8 cellular contexts compared by ENCODE assay signal in genomic region chr2:25042321-25043240, GRCh38. TPM values are rescaled to one million over a fixed set of nuclear protein-coding genes. Genes with fewer than 3 reads are reported as not detected.
DNase-seq lines count a peak whose midpoint lies in the region; ATAC-seq lines count a peak whose summit lies in the region.

No MANE protein-coding gene starts in this region.

- H2BK5ac ChIP-seq in trophoblast cell (ENCODE audit: low read depth, low read length, poor library complexity) = no peak overlapping the region

- no peak for ATAC-seq in activated naive CD8-positive, alpha-beta T cell treated with anti-CD3 and anti-CD28 coated beads, Interleukin-2, amount 10 ng/mL, durations not matched to agents 7 days and 5 days (ENCODE audit: low read depth)
- ATAC-seq in left ventricle myocardium superior = peak; percentile 49

- H3K27ac Mint-ChIP-seq in activated naive CD8-positive, alpha-beta T cell treated with anti-CD3 and anti-CD28 coated beads, Interleukin-2, amount 10 ng/mL, durations not matched to agents 7 days and 5 days = no peak overlapping the region

- H3K79me2 ChIP-seq in trophoblast cell (ENCODE audit: control insufficient read depth, insufficient read depth, low read length, poor library complexity) = peaks cover 2% of the 10 kb centered on the region

- no peak overlapping the region for H3K23ac ChIP-seq in trophoblast cell (ENCODE audit: low read length)

- H2AK5ac ChIP-seq in trophoblast cell (ENCODE audit: low read length) = no peak overlapping the region

- peaks cover 24% of the 10 kb centered on the region for H3K4me1 Mint-ChIP-seq in activated naive CD8-positive, alpha-beta T cell treated with anti-CD3 and anti-CD28 coated beads, Interleukin-2, amount 10 ng/mL, durations not matched to agents 7 days and 5 days

- intact Hi-C loops in left ventricle myocardium superior (cut with micrococcal nuclease) = no loop called here

- H3K4ac ChIP-seq in trophoblast cell (ENCODE audit: low read depth, low read length) = no peak overlapping the region

- H4K12ac ChIP-seq in trophoblast cell (ENCODE audit: low read depth, low read length) = no peak overlapping the region

- no peak overlapping the region for H3K27ac ChIP-seq in trophoblast cell (ENCODE audit: low read depth, low read length)

- H4K91ac ChIP-seq in trophoblast cell (ENCODE audit: low read depth, low read length) = peak overlapping the region; percentile 40

- peaks cover 49% of the 10 kb centered on the region for H3K27me3 Mint-ChIP-seq in activated naive CD8-positive, alpha-beta T cell treated with anti-CD3 and anti-CD28 coated beads, Interleukin-2, amount 10 ng/mL, durations not matched to agents 7 days and 5 days

- in situ Hi-C loops in Caki2 (cut with HindIII; ENCODE audit: low pct_unique_long_range_greater_than_20kb, low sequenced_read_pairs) = no loop called here

- no peaks in the 10 kb centered on the region for H3K36me3 Mint-ChIP-seq in activated naive CD8-positive, alpha-beta T cell treated with anti-CD3 and anti-CD28 coated beads, Interleukin-2, amount 10 ng/mL, durations not matched to agents 7 days and 5 days

- H3K9me3 ChIP-seq in trophoblast cell (ENCODE audit: insufficient read depth, low read depth, low read length) = peaks cover 5% of the 10 kb centered on the region

- H2BK12ac ChIP-seq in trophoblast cell (ENCODE audit: low read length) = no peak overlapping the region

- peaks cover 3% of the 10 kb centered on the region for H3K79me1 ChIP-seq in trophoblast cell (ENCODE audit: low read length)

- no peaks in the 10 kb centered on the region for H3K36me3 ChIP-seq in trophoblast cell (ENCODE audit: control insufficient read depth in 1 of 2, insufficient read depth in 2 of 2, low read length in 2 of 2)

- no CpG with 5 or more reads among the region's 76 CpGs for WGBS in trophoblast cell (ENCODE audit: extremely low coverage, insufficient coverage, insufficient read length)

- peak overlapping the region; percentile 66 for H2AFZ ChIP-seq in trophoblast cell (ENCODE audit: insufficient read depth, low read length, poor library complexity)

- no peaks in the 10 kb centered on the region for H3K9me3 Mint-ChIP-seq in activated naive CD8-positive, alpha-beta T cell treated with anti-CD3 and anti-CD28 coated beads, Interleukin-2, amount 10 ng/mL, durations not matched to agents 7 days and 5 days

- H3K4me1 ChIP-seq in trophoblast cell (ENCODE audit: control insufficient read depth in 1 of 2, insufficient read depth in 2 of 2, low read length in 2 of 2) = peaks cover 15 to 24% of the 10 kb centered on the region in 2 experiments

- H2BK120ac ChIP-seq in trophoblast cell (ENCODE audit: insufficient read depth, low read length, poor library complexity) = no peak overlapping the region

- peak overlapping the region; percentile 97 for H3K4me2 ChIP-seq in trophoblast cell (ENCODE audit: low read length)

- H3K9ac ChIP-seq in trophoblast cell (ENCODE audit: low read length) = peak overlapping the region; percentile 57

- no peak overlapping the region for H3K14ac ChIP-seq in trophoblast cell (ENCODE audit: low read length)

- H3K4me3 ChIP-seq in trophoblast cell (ENCODE audit: low read depth, low read length) = peak overlapping the region; percentile 79

- DNase-seq in Caki2 (ENCODE audit: low read depth) (peak; percentile 33), GOT3 (lab: John Stamatoyannopoulos, UW) (peak; percentile 8), NCI-H2227 treated with DMSO at 0.1 percent for 48 hours (lab: John Stamatoyannopoulos, UW) (peak; percentile 50), left ventricle myocardium superior (peak; percentile 67), trophoblast cell (peak in 1 of 2 donors; percentile 45), T1000 (lab: John Stamatoyannopoulos, UW) (no peak), middle frontal gyrus (ENCODE audit: extremely low spot score, low spot score) (no peak)
- peak; percentile 39 for DNase-seq in activated naive CD8-positive, alpha-beta T cell treated with anti-CD3 and anti-CD28 coated beads, Interleukin-2, amount 10 ng/mL, durations not matched to agents 7 days and 5 days

- POLR2A ChIA-PET in activated naive CD8-positive, alpha-beta T cell treated with anti-CD3 and anti-CD28 coated beads, Interleukin-2, amount 10 ng/mL, durations not matched to agents 7 days and 5 days (lab: Charles Lee) = no interaction called here

- no peak overlapping the region for H4K8ac ChIP-seq in trophoblast cell (ENCODE audit: low read depth, low read length)

- H3K4me3 Mint-ChIP-seq in activated naive CD8-positive, alpha-beta T cell treated with anti-CD3 and anti-CD28 coated beads, Interleukin-2, amount 10 ng/mL, durations not matched to agents 7 days and 5 days = peak overlapping the region; percentile 83

- H3K18ac ChIP-seq in trophoblast cell (ENCODE audit: low read length) = no peak overlapping the region

- peaks cover 4% of the 10 kb centered on the region for H3K27me3 ChIP-seq in trophoblast cell (ENCODE audit: insufficient read depth, low read length)

RNA-seq across cellular contexts. Expression of gene EFR3B, which starts 0.7 kb away (rescaled TPM):
- total RNA-seq in Caki2 (2014; rRNA removed; shearing (Covaris generic); ENCODE audit: low replicate concordance) = 0.71 and 6.7 TPM in 2 replicates
- total RNA-seq in activated naive CD8-positive, alpha-beta T cell treated with anti-CD3 and anti-CD28 coated beads, Interleukin-2, amount 10 ng/mL, durations not matched to agents 7 days and 5 days = under 1 TPM; 0.08 to 0.11 TPM
- total RNA-seq in left ventricle myocardium superior = 4.2 TPM
- polyA plus RNA-seq in trophoblast cell (2013) = 2.1 TPM in 2 replicates

Comparison
In these comparisons a context has a peak if more than half of its experiments do, and no peak if none do; other contexts are left out.
1. DNase-seq: peak in Caki2 (single experiment), GOT3 (single experiment), NCI-H2227 treated with DMSO at 0.1 percent for 48 hours (single experiment), activated naive CD8-positive, alpha-beta T cell treated with anti-CD3 and anti-CD28 coated beads, Interleukin-2, amount 10 ng/mL, durations not matched to agents 7 days and 5 days (single experiment) and left ventricle myocardium superior (single experiment); none in T1000 (single experiment) and middle frontal gyrus (single experiment).